Comparison of ENCODE assay signal across 20 cellular contexts in genomic region chr14:67045440-67045839, GRCh38.
DNase-seq lines count a peak whose midpoint lies in the region; ATAC-seq and TF ChIP-seq lines count a peak whose summit lies in the region.
"Had no signal": no experiment of that assay in that cellular context is flagged by ENCODE, and none has a peak within 500 bp of the region (broad histone marks: within the 10 kb centered on the region; RNA-seq: fewer than 3 reads in every experiment).

No MANE protein-coding gene starts in this region.

- POLR2A ChIA-PET in CD8-positive, alpha-beta T cell (lab: Charles Lee), result no interaction called here
- POLR2A ChIA-PET in HEK293 (lab: Yijun Ruan, JAX), result no interaction called here

- H3K9me3 ChIP-seq in CD8-positive, alpha-beta T cell (ENCODE audit: low read length), result no peaks in the 10 kb centered on the region
- no peaks in the 10 kb centered on the region for H3K9me3 ChIP-seq in HEK293 (ENCODE audit: control insufficient read depth, insufficient read depth, low read depth, low read length)
- H3K9me3 ChIP-seq: A549, BE2C, HAP-1 had no signal

- no peak overlapping the region for H3K27ac ChIP-seq in CD8-positive, alpha-beta T cell (ENCODE audit: low read depth, low read length)
- no peak overlapping the region for H3K27ac ChIP-seq in HEK293 (ENCODE audit: extremely low read depth, low read depth, low read length)
- H3K27ac ChIP-seq: A549; BLaER1 treated with 17β-estradiol and CSF1 and Interleukin-3, amounts not matched to agents 10 nM and 100 nM had no signal

- H3K4me3 ChIP-seq in CD8-positive, alpha-beta T cell (ENCODE audit: low read depth, low read length), result no peak overlapping the region
- H3K4me3 ChIP-seq in HEK293 (ENCODE audit: low read depth, low read length), result no peak overlapping the region
- H3K4me3 ChIP-seq: A549; BLaER1 treated with 17β-estradiol and CSF1 and Interleukin-3, amounts not matched to agents 10 nM and 100 nM; GM23338; HAP-1 had no signal

- peaks cover 4% of the 10 kb centered on the region for H3K9me3 Mint-ChIP-seq in activated naive CD4-positive, alpha-beta T cell treated with anti-CD3 and anti-CD28 coated beads, Interleukin-2, amount 50 U/mL, for 24 hours
- peaks cover 7% of the 10 kb centered on the region for H3K9me3 Mint-ChIP-seq in CD8-positive, alpha-beta T cell
- peaks cover 0 to 19% (median 13%) of the 10 kb centered on the region in 7 donors for H3K9me3 Mint-ChIP-seq in naive B cell

- no peaks in the 10 kb centered on the region for H3K27me3 ChIP-seq in CD8-positive, alpha-beta T cell (ENCODE audit: insufficient read depth, low read length)
- H3K27me3 ChIP-seq: BE2C; BLaER1 treated with 17β-estradiol and CSF1 and Interleukin-3, amounts not matched to agents 10 nM and 100 nM had no signal

- no peak overlapping the region for H3K4me3 Mint-ChIP-seq in activated naive CD4-positive, alpha-beta T cell treated with anti-CD3 and anti-CD28 coated beads, Interleukin-2, amount 50 U/mL, for 24 hours
- no peak overlapping the region for H3K4me3 Mint-ChIP-seq in CD8-positive, alpha-beta T cell
- H3K4me3 Mint-ChIP-seq in naive B cell, result no peak overlapping the region
- H3K4me3 Mint-ChIP-seq: CD14-positive monocyte; CD4-positive, alpha-beta T cell; GM23338 had no signal

- no peak for DNase-seq in activated naive CD4-positive, alpha-beta T cell (lab: John Stamatoyannopoulos, UW)
- no peak for DNase-seq in CD8-positive, alpha-beta T cell
- DNase-seq in naive B cell, result no peak
- DNase-seq: 8988T; ACHN; AML-193; BE2C; CD4-positive, alpha-beta T cell; COR-L47; DMS153; DND-41 had no signal

- no peaks in the 10 kb centered on the region for H3K4me1 ChIP-seq in CD8-positive, alpha-beta T cell (ENCODE audit: insufficient read depth, low read length)
- no peaks in the 10 kb centered on the region for H3K4me1 ChIP-seq in HEK293 (ENCODE audit: control insufficient read depth, insufficient read depth, low read length)
- H3K4me1 ChIP-seq: A549; BE2C; BLaER1 treated with 17β-estradiol and CSF1 and Interleukin-3, amounts not matched to agents 10 nM and 100 nM; HAP-1 had no signal

- no peak for TF ChIP-seq CTCF in CD8-positive, alpha-beta T cell (IDR thresholded peaks at IDR 0.05)
- TF ChIP-seq CTCF in HEK293 (tag by site-specific recombination; IDR thresholded peaks at IDR 0.05), result no peak

- H3K36me3 Mint-ChIP-seq in activated naive CD4-positive, alpha-beta T cell treated with anti-CD3 and anti-CD28 coated beads, Interleukin-2, amount 50 U/mL, for 24 hours, result peaks cover 10% of the 10 kb centered on the region
- H3K36me3 Mint-ChIP-seq in CD8-positive, alpha-beta T cell, result peaks cover 16% of the 10 kb centered on the region
- H3K36me3 Mint-ChIP-seq in naive B cell, result peaks cover 15 to 20% of the 10 kb centered on the region in 2 donors

- no peaks in the 10 kb centered on the region for H3K36me3 ChIP-seq in CD8-positive, alpha-beta T cell (ENCODE audit: insufficient read depth, low read length)
- H3K36me3 ChIP-seq in HEK293 (ENCODE audit: control insufficient read depth in 2 of 2, insufficient read depth in 1 of 2, low read length in 2 of 2), result no peaks in the 10 kb centered on the region
- H3K36me3 ChIP-seq: BE2C, HAP-1 had no signal

- no peak for ATAC-seq in CD8-positive, alpha-beta T cell
- ATAC-seq in naive B cell (ENCODE audit: low read depth in 2 of 2) (no peak), GM19452 (IDR thresholded peaks at IDR 0.05; ENCODE audit: unreplicated experiment) (no peak), HG03025 (IDR thresholded peaks at IDR 0.05; ENCODE audit: low FRiP score, unreplicated experiment) (no peak)
- ATAC-seq: A549, GM23338 had no signal

- peak overlapping the region; percentile 2 for H3K27ac Mint-ChIP-seq in activated naive CD4-positive, alpha-beta T cell treated with anti-CD3 and anti-CD28 coated beads, Interleukin-2, amount 50 U/mL, for 24 hours
- H3K27ac Mint-ChIP-seq in CD8-positive, alpha-beta T cell, result peak overlapping the region; percentile 4
- peak overlapping the region in 4 of 6 donors; percentile 10 to 75 (median 36) for H3K27ac Mint-ChIP-seq in naive B cell
- H3K27ac Mint-ChIP-seq: CD4-positive, alpha-beta T cell; GM23338 had no signal

- intact Hi-C loops in CD8-positive, alpha-beta T cell (cut with DNase I, micrococcal nuclease), result no loop called here

- no peaks in the 10 kb centered on the region for H3K4me1 Mint-ChIP-seq in activated naive CD4-positive, alpha-beta T cell treated with anti-CD3 and anti-CD28 coated beads, Interleukin-2, amount 50 U/mL, for 24 hours
- H3K4me1 Mint-ChIP-seq in CD8-positive, alpha-beta T cell (ENCODE audit: low read depth), result no peaks in the 10 kb centered on the region
- H3K4me1 Mint-ChIP-seq in naive B cell, result no peaks in the 10 kb centered on the region
- H3K4me1 Mint-ChIP-seq: GM23338 had no signal

- CTCF ChIA-PET in CD8-positive, alpha-beta T cell (lab: Charles Lee), result no interaction called here
- CTCF ChIA-PET in HEK293 (lab: Yijun Ruan, JAX), result no interaction called here

- H3K27me3 Mint-ChIP-seq in activated naive CD4-positive, alpha-beta T cell treated with anti-CD3 and anti-CD28 coated beads, Interleukin-2, amount 50 U/mL, for 24 hours, result no peaks in the 10 kb centered on the region
- no peaks in the 10 kb centered on the region for H3K27me3 Mint-ChIP-seq in CD8-positive, alpha-beta T cell (ENCODE audit: low read depth)
- no peaks in the 10 kb centered on the region for H3K27me3 Mint-ChIP-seq in naive B cell
- H3K27me3 Mint-ChIP-seq: CD4-positive, alpha-beta T cell had no signal

TF ChIP-seq in HEK293, 187 proteins besides CTCF, POLR2A, EP300 and RAD21:
- no peak for TF ChIP-seq YY2 (tag by site-specific recombination; IDR thresholded peaks at IDR 0.05)
- no peak for TF ChIP-seq ZNF146 (tag by site-specific recombination; IDR thresholded peaks at IDR 0.05)
- TF ChIP-seq ZNF596 (tag by site-specific recombination; IDR thresholded peaks at IDR 0.05), result peak; percentile 81
- no peak for TF ChIP-seq ZNF26 (tag by site-specific recombination; IDR thresholded peaks at IDR 0.05)
- TF ChIP-seq, protein P1, sequence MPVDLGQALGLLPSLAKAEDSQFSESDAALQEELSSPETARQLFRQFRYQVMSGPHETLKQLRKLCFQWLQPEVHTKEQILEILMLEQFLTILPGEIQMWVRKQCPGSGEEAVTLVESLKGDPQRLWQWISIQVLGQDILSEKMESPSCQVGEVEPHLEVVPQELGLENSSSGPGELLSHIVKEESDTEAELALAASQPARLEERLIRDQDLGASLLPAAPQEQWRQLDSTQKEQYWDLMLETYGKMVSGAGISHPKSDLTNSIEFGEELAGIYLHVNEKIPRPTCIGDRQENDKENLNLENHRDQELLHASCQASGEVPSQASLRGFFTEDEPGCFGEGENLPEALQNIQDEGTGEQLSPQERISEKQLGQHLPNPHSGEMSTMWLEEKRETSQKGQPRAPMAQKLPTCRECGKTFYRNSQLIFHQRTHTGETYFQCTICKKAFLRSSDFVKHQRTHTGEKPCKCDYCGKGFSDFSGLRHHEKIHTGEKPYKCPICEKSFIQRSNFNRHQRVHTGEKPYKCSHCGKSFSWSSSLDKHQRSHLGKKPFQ (tag by site-specific recombination; IDR thresholded peaks at IDR 0.05), result no peak
- TF ChIP-seq REPIN1 (tag by site-specific recombination; IDR thresholded peaks at IDR 0.05; ENCODE audit: low read depth), result no peak
- TF ChIP-seq ZNF112 (tag by site-specific recombination; IDR thresholded peaks at IDR 0.05), result no peak
- TF ChIP-seq SCRT2 (tag by site-specific recombination; IDR thresholded peaks at IDR 0.05), result no peak
- no peak for TF ChIP-seq IKZF3 (tag by site-specific recombination; IDR thresholded peaks at IDR 0.05)
- no peak for TF ChIP-seq ZNF10 (tag by site-specific recombination; IDR thresholded peaks at IDR 0.05)
- TF ChIP-seq ZNF202 (tag by site-specific recombination; IDR thresholded peaks at IDR 0.05; ENCODE audit: borderline replicate concordance), result peak; percentile 76
- no peak for TF ChIP-seq KLF17 (tag by site-specific recombination; IDR thresholded peaks at IDR 0.05)
